In the genomic region with DNA sequence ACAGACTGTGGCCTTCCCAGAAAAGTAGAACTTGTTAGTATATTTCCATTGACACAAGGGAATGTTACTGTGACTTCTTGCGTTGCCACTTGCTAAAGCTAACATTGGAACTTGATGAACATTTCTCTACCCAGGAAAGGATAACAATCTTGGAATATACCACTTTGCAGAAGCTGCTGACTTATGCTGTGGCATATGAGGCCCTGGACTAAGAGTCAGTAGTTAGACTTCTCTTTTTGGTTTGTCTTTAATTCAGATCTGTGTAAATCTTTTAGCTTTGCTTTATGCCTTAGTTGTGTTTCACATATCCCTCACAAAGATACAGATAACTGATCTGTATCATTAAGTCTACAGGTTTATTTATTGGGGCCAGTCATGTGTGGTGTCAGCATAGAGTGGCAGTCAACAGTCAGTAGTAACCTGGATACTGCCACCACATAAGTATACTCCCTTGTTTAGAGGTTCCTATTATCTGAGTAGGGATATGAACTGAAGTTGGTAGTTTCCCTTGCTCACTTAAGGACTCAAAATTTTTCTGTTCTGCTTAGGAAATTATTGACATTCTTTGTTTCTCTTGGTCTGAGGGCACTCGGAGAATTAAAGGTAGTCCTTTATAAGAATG, we compare ENCODE assay signal across 25 cellular contexts. TPM values are rescaled to one million over a fixed set of nuclear protein-coding genes. Genes with fewer than 3 reads are reported as not detected.
DNase-seq lines count a peak whose midpoint lies in the region; TF ChIP-seq lines count a peak whose summit lies in the region.
"Had no signal": no experiment of that assay in that cellular context is flagged by ENCODE, and none has a peak within 500 bp of the region (broad histone marks: within the 10 kb centered on the region; RNA-seq: fewer than 3 reads in every experiment).

No MANE protein-coding gene starts in this region.

- TF ChIP-seq CTCF in progenitor cell of endocrine pancreas (IDR thresholded peaks at IDR 0.05; ENCODE audit: unreplicated experiment) (no peak), chondrocyte (IDR thresholded peaks at IDR 0.05) (no peak)

- H3K27ac Mint-ChIP-seq in activated naive CD4-positive, alpha-beta T cell treated with anti-CD3 and anti-CD28 coated beads, Interleukin-2, amount 50 U/mL, for 24 hours: no peak overlapping the region
- no peak overlapping the region for H3K27ac Mint-ChIP-seq in progenitor cell of endocrine pancreas
- no peak overlapping the region for H3K27ac Mint-ChIP-seq in chondrocyte (ENCODE audit: unreplicated experiment)
- H3K27ac Mint-ChIP-seq: GM23338, neural progenitor cell had no signal

- no peak overlapping the region for H3K27ac ChIP-seq in caudate nucleus (ENCODE audit: low read depth, low read length)
- H3K27ac ChIP-seq: neural progenitor cell, upper lobe of right lung, WERI-Rb-1 had no signal

- peaks cover 9% of the 10 kb centered on the region for H3K36me3 Mint-ChIP-seq in activated naive CD4-positive, alpha-beta T cell treated with anti-CD3 and anti-CD28 coated beads, Interleukin-2, amount 50 U/mL, for 24 hours
- H3K36me3 Mint-ChIP-seq in progenitor cell of endocrine pancreas (ENCODE audit: insufficient read depth) (peaks cover 12% of the 10 kb centered on the region), chondrocyte (ENCODE audit: low read depth) (no peaks in the 10 kb centered on the region)

- H3K4me1 Mint-ChIP-seq in activated naive CD4-positive, alpha-beta T cell treated with anti-CD3 and anti-CD28 coated beads, Interleukin-2, amount 50 U/mL, for 24 hours: peaks cover 78% of the 10 kb centered on the region
- H3K4me1 Mint-ChIP-seq in progenitor cell of endocrine pancreas (ENCODE audit: low read depth) (peaks cover 13% of the 10 kb centered on the region), chondrocyte (ENCODE audit: low read depth) (peaks cover 42% of the 10 kb centered on the region)
- H3K4me1 Mint-ChIP-seq: neural progenitor cell had no signal

- no peak for DNase-seq in activated naive CD4-positive, alpha-beta T cell treated with anti-CD3 and anti-CD28 coated beads, Interleukin-2, amount 50 U/mL, for 16 hours
- DNase-seq in MV-4-11 (lab: John Stamatoyannopoulos, UW) (peak; percentile 28), kidney tubule cell (ENCODE audit: low spot score) (peak; percentile 23), progenitor cell of endocrine pancreas (ENCODE audit: low spot score, unreplicated experiment) (no peak), chondrocyte (ENCODE audit: low spot score) (no peak), caudate nucleus (lab: John Stamatoyannopoulos, UW) (no peak), NCI-H2227 treated with DMSO at 0.1 percent for 48 hours (lab: John Stamatoyannopoulos, UW) (no peak)
- DNase-seq: activated CD4-positive, alpha-beta T cell treated with anti-CD3 and anti-CD28 coated beads, Interleukin-2, amount 50 U/mL, for 1 hour; activated CD8-positive, alpha-beta memory T cell treated with anti-CD3 and anti-CD28 coated beads, Interleukin-2, amount 50 U/mL, for 4 hours; activated effector memory CD4-positive, alpha-beta T cell treated with Interleukin-2 at 50 U/mL for 16 hours; BE2C; DMS79; effector memory CD4-positive, alpha-beta T cell; erythroblast; head of caudate nucleus; NCI-H1105; NCI-H2029; NCI-H226; NCI-H748 treated with DMSO at 0.1 percent for 48 hours; stimulated activated CD4-positive, alpha-beta T cell treated with anti-CD3 and anti-CD28 coated beads, Interleukin-15, amount 100 ng/mL, for 24 hours; upper lobe of right lung; WERI-Rb-1 had no signal

- peak overlapping the region; percentile 6 for H3K4me3 Mint-ChIP-seq in activated naive CD4-positive, alpha-beta T cell treated with anti-CD3 and anti-CD28 coated beads, Interleukin-2, amount 50 U/mL, for 24 hours
- H3K4me3 Mint-ChIP-seq in progenitor cell of endocrine pancreas (ENCODE audit: low read depth): no peak overlapping the region
- H3K4me3 Mint-ChIP-seq in chondrocyte (ENCODE audit: unreplicated experiment): no peak overlapping the region
- H3K4me3 Mint-ChIP-seq: GM23338, neural progenitor cell had no signal

- H3K27me3 Mint-ChIP-seq in activated naive CD4-positive, alpha-beta T cell treated with anti-CD3 and anti-CD28 coated beads, Interleukin-2, amount 50 U/mL, for 24 hours: no peaks in the 10 kb centered on the region
- H3K27me3 Mint-ChIP-seq in progenitor cell of endocrine pancreas: no peaks in the 10 kb centered on the region
- H3K27me3 Mint-ChIP-seq in chondrocyte (ENCODE audit: low read depth): no peaks in the 10 kb centered on the region

- H3K9me3 Mint-ChIP-seq in activated naive CD4-positive, alpha-beta T cell treated with anti-CD3 and anti-CD28 coated beads, Interleukin-2, amount 50 U/mL, for 24 hours: peaks cover 4% of the 10 kb centered on the region
- H3K9me3 Mint-ChIP-seq in progenitor cell of endocrine pancreas (ENCODE audit: low read depth) (peaks cover 12% of the 10 kb centered on the region), chondrocyte (ENCODE audit: low read depth) (peaks cover 7% of the 10 kb centered on the region)

RNA-seq across cellular contexts. Expression of gene RNF2, which starts 14.7 kb away (rescaled TPM):
- total RNA-seq in progenitor cell of endocrine pancreas (35.1 and 37.5 TPM in 2 replicates), chondrocyte (22.4 to 25.1 TPM (median 23.2 TPM) in 3 replicates)

Comparison
In these comparisons a context has a peak if more than half of its experiments do, and no peak if none do; other contexts are left out.
1. DNase-seq: peak in MV-4-11 (single experiment) and kidney tubule cell (single experiment); none in activated naive CD4-positive, alpha-beta T cell treated with anti-CD3 and anti-CD28 coated beads, Interleukin-2, amount 50 U/mL, for 16 hours (single experiment), progenitor cell of endocrine pancreas (single experiment), chondrocyte (single experiment), caudate nucleus (0 of 61) and NCI-H2227 treated with DMSO at 0.1 percent for 48 hours (single experiment).